ENCODE assay signal across 7 cellular contexts in the genomic region with DNA sequence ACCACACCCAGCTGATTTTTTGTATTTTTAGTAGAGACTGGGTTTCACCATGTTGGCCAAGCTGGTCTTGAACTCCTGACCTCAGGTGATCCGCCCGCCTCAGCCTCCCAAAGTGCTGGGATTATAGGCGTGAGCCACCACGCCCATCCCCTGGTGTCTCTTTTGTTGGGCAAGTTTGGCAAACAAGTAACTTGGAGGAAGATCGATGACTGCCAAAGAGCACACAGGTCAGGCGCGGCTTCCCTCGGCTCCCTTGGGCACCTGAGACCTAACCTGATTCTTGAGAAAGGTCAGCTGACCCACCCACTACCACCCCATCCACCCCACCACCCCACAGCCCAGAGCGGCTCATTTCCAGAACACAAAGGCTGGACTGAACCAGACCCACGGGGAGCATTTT. TPM values are rescaled to one million over a fixed set of nuclear protein-coding genes. Genes with fewer than 3 reads are reported as not detected.
A peak's percentile ranks its signal among the peaks of the same experiment; 100 is the strongest.
DNase-seq lines count a peak whose midpoint lies in the region; ATAC-seq and TF ChIP-seq lines count a peak whose summit lies in the region.
"Not testable (repeated sequence)": the region's sequence is repeated elsewhere in the genome, so short reads cannot be mapped to it uniquely, and the experiment has no call there.

No MANE protein-coding gene starts in this region.

- H3K27ac Mint-ChIP-seq in CD4-positive, CD25-positive, alpha-beta regulatory T cell: peak overlapping the region in 2 of 3 donors; percentile 59 to 77
- H3K27ac Mint-ChIP-seq in T-helper 17 cell: peak overlapping the region; percentile 63
- H3K27ac Mint-ChIP-seq in activated T-cell treated with anti-CD3 and anti-CD28 coated beads, Interleukin-2, amount 50 U/mL, for 72 hours: peak overlapping the region; percentile 28
- H3K27ac Mint-ChIP-seq in central memory CD8-positive, alpha-beta T cell (ENCODE audit: low read depth): peak overlapping the region; percentile 29
- H3K27ac Mint-ChIP-seq in progenitor cell of endocrine pancreas: peak overlapping the region; percentile 45

- TF ChIP-seq CTCF in liver (IDR thresholded peaks at IDR 0.05; ENCODE audit: low read depth, low read length, missing input control); progenitor cell of endocrine pancreas (IDR thresholded peaks at IDR 0.05; ENCODE audit: unreplicated experiment): not testable (repeated sequence)

- WGBS in liver: 45% methylated on average over 10 of the region's 10 CpGs

- TF ChIP-seq RAD21 in liver (IDR thresholded peaks at IDR 0.05): not testable (repeated sequence)

- not testable (repeated sequence) for H3K9me3 ChIP-seq in CD4-positive, CD25-positive, alpha-beta regulatory T cell (ENCODE audit: control insufficient read depth in 2 of 2, low read length in 2 of 2); KOPT-K1 (ENCODE audit: insufficient read depth, low read length, poor library complexity, severe bottlenecking); T-helper 17 cell (ENCODE audit: control insufficient read depth, low read length, poor library complexity, severe bottlenecking); liver (ENCODE audit: control insufficient read depth in 4 of 4, low read length in 3 of 4)

- H3K9me3 Mint-ChIP-seq in CD4-positive, CD25-positive, alpha-beta regulatory T cell; activated T-cell treated with anti-CD3 and anti-CD28 coated beads, Interleukin-2, amount 50 U/mL, for 72 hours; central memory CD8-positive, alpha-beta T cell; progenitor cell of endocrine pancreas (ENCODE audit: low read depth): not testable (repeated sequence)

- not testable (repeated sequence) for H3K4me3 Mint-ChIP-seq in CD4-positive, CD25-positive, alpha-beta regulatory T cell; T-helper 17 cell; activated T-cell treated with anti-CD3 and anti-CD28 coated beads, Interleukin-2, amount 50 U/mL, for 72 hours; central memory CD8-positive, alpha-beta T cell; progenitor cell of endocrine pancreas (ENCODE audit: low read depth)

- not testable (repeated sequence) for H3K4me3 ChIP-seq in CD4-positive, CD25-positive, alpha-beta regulatory T cell (ENCODE audit: low read depth, low read length); liver (ENCODE audit: low read depth in 1 of 3, low read length in 3 of 3)

- not testable (repeated sequence) for H3K27ac ChIP-seq in CD4-positive, CD25-positive, alpha-beta regulatory T cell (ENCODE audit: insufficient read depth, low read length, poor library complexity, severe bottlenecking)
- H3K27ac ChIP-seq in KOPT-K1 (ENCODE audit: low read depth, low read length, poor library complexity, severe bottlenecking) (peak overlapping the region; percentile 3), liver (ENCODE audit: low read depth in 1 of 2, low read length in 2 of 2) (peak overlapping the region in 1 of 2 donors; percentile 36)

- H3K4me1 ChIP-seq in CD4-positive, CD25-positive, alpha-beta regulatory T cell (ENCODE audit: control insufficient read depth, insufficient read depth, low read length, poor library complexity, severe bottlenecking): peaks cover 23% of the 10 kb centered on the region
- H3K4me1 ChIP-seq in liver (ENCODE audit: control insufficient read depth in 4 of 4, insufficient read depth in 4 of 4, low read length in 3 of 4): peaks cover 24 to 53% (median 43%) of the 10 kb centered on the region in 4 donors

- not testable (repeated sequence) for H3K36me3 ChIP-seq in CD4-positive, CD25-positive, alpha-beta regulatory T cell (ENCODE audit: control insufficient read depth, insufficient read depth, low read length); KOPT-K1 (ENCODE audit: insufficient read depth, low read length); liver (ENCODE audit: control insufficient read depth in 4 of 4, insufficient read depth in 3 of 4, low read depth in 1 of 4, low read length in 3 of 4)

- H3K4me1 Mint-ChIP-seq in CD4-positive, CD25-positive, alpha-beta regulatory T cell: peaks cover 0 to 57% (median 19%) of the 10 kb centered on the region in 4 donors
- peaks cover 26% of the 10 kb centered on the region for H3K4me1 Mint-ChIP-seq in T-helper 17 cell
- H3K4me1 Mint-ChIP-seq in activated T-cell treated with anti-CD3 and anti-CD28 coated beads, Interleukin-2, amount 50 U/mL, for 72 hours (ENCODE audit: low read depth): peaks cover 32% of the 10 kb centered on the region
- H3K4me1 Mint-ChIP-seq in central memory CD8-positive, alpha-beta T cell: peaks cover 20% of the 10 kb centered on the region
- H3K4me1 Mint-ChIP-seq in progenitor cell of endocrine pancreas (ENCODE audit: low read depth): not testable (repeated sequence)

- H3K27me3 ChIP-seq in CD4-positive, CD25-positive, alpha-beta regulatory T cell (ENCODE audit: control insufficient read depth, insufficient read depth, low read length); liver (ENCODE audit: control insufficient read depth in 4 of 4, insufficient read depth in 4 of 4, low read length in 3 of 4): not testable (repeated sequence)

- H3K36me3 Mint-ChIP-seq in CD4-positive, CD25-positive, alpha-beta regulatory T cell; T-helper 17 cell (ENCODE audit: low read depth); activated T-cell treated with anti-CD3 and anti-CD28 coated beads, Interleukin-2, amount 50 U/mL, for 72 hours (ENCODE audit: insufficient read depth in 2 of 2); central memory CD8-positive, alpha-beta T cell (ENCODE audit: insufficient read depth); progenitor cell of endocrine pancreas (ENCODE audit: insufficient read depth): not testable (repeated sequence)

- ATAC-seq in CD4-positive, CD25-positive, alpha-beta regulatory T cell (ENCODE audit: low read depth in 2 of 2); T-helper 17 cell; activated T-cell treated with anti-CD3 and anti-CD28 coated beads, Interleukin-2, amount 50 U/mL, for 72 hours (replicated peaks in 1 of 2); central memory CD8-positive, alpha-beta T cell (replicated peaks; ENCODE audit: extremely low read depth, poor library complexity, severe bottlenecking): not testable (repeated sequence)

- not testable (repeated sequence) for H3K9ac ChIP-seq in liver (ENCODE audit: low read depth in 1 of 2, low read length in 2 of 2)

- H3K27me3 Mint-ChIP-seq in CD4-positive, CD25-positive, alpha-beta regulatory T cell; T-helper 17 cell; activated T-cell treated with anti-CD3 and anti-CD28 coated beads, Interleukin-2, amount 50 U/mL, for 72 hours (ENCODE audit: low read depth); central memory CD8-positive, alpha-beta T cell; progenitor cell of endocrine pancreas: not testable (repeated sequence)

- not testable (repeated sequence) for DNase-seq in CD4-positive, CD25-positive, alpha-beta regulatory T cell; T-helper 17 cell; activated T-cell treated with anti-CD3 and anti-CD28 coated beads, Interleukin-2, amount 50 U/mL, for 72 hours; central memory CD8-positive, alpha-beta T cell (ENCODE audit: low spot score in 2 of 2); progenitor cell of endocrine pancreas (ENCODE audit: low spot score, unreplicated experiment)

TF ChIP-seq in liver, 16 proteins besides CTCF, POLR2A, EP300 and RAD21:
- TF ChIP-seq HNF4G (IDR thresholded peaks at IDR 0.05) (peak; percentile 20), HNF4A (conservative IDR thresholded peaks at IDR 0.05) (peak in 1 of 2 donors; percentile 50), RXRA (IDR thresholded peaks at IDR 0.05) (peak in 1 of 2 donors; percentile 48)

RNA-seq across cellular contexts. Expression of a gene that starts 9.9 kb away (rescaled TPM):
- total RNA-seq in CD4-positive, CD25-positive, alpha-beta regulatory T cell: 54.1 TPM
- 10 to 100 TPM; 19.5 to 24.5 (median 21.3) TPM for polyA plus RNA-seq in CD4-positive, CD25-positive, alpha-beta regulatory T cell
- 10 to 100 TPM; 29.4 to 36.1 TPM for total RNA-seq in T-helper 17 cell
- 10 to 100 TPM; 53.4 to 61.8 TPM for total RNA-seq in activated T-cell treated with anti-CD3 and anti-CD28 coated beads, Interleukin-2, amount 50 U/mL, for 72 hours
- 10 to 100 TPM in 1 of 2 donors, 1 to 10 TPM in 1; 9.0 to 41.2 TPM for total RNA-seq in liver
- 10 to 100 TPM in 1 of 2 donors, 1 to 10 TPM in 1; 9.4 to 31.3 TPM for polyA plus RNA-seq in liver
- total RNA-seq in progenitor cell of endocrine pancreas: 71.3 and 72.0 TPM in 2 replicates
